1 cellular context compared by ENCODE assay signal in the genomic region with DNA sequence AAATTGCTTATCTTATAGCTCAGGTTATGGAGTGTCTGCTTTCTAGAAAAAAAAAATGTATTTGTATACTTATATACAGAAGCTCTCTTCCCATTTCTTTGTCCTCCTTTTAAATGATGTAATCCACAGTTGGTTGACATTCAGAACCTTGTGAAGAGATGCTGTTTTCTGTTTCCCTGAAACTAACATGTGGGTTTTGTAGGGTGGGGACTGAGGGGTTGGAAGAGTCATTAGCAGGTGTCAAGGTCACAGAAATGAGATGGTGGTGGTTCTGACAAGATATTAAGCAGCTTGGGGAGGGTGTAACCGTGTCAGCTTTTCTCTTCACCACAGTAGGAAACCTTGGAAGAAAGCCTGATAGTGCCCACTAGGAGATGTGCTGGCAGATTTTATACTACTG.
TF ChIP-seq lines count a peak whose summit lies in the region.

No MANE protein-coding gene starts in this region.

TF ChIP-seq in HCT116, 20 proteins besides CTCF, POLR2A, EP300 and RAD21 (continued from another document):
- TF ChIP-seq, protein P1, sequence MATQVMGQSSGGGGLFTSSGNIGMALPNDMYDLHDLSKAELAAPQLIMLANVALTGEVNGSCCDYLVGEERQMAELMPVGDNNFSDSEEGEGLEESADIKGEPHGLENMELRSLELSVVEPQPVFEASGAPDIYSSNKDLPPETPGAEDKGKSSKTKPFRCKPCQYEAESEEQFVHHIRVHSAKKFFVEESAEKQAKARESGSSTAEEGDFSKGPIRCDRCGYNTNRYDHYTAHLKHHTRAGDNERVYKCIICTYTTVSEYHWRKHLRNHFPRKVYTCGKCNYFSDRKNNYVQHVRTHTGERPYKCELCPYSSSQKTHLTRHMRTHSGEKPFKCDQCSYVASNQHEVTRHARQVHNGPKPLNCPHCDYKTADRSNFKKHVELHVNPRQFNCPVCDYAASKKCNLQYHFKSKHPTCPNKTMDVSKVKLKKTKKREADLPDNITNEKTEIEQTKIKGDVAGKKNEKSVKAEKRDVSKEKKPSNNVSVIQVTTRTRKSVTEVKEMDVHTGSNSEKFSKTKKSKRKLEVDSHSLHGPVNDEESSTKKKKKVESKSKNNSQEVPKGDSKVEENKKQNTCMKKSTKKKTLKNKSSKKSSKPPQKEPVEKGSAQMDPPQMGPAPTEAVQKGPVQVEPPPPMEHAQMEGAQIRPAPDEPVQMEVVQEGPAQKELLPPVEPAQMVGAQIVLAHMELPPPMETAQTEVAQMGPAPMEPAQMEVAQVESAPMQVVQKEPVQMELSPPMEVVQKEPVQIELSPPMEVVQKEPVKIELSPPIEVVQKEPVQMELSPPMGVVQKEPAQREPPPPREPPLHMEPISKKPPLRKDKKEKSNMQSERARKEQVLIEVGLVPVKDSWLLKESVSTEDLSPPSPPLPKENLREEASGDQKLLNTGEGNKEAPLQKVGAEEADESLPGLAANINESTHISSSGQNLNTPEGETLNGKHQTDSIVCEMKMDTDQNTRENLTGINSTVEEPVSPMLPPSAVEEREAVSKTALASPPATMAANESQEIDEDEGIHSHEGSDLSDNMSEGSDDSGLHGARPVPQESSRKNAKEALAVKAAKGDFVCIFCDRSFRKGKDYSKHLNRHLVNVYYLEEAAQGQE (IDR thresholded peaks at IDR 0.05; ENCODE audit: low read depth) = no peak
- no peak for TF ChIP-seq YY1 (IDR thresholded peaks at IDR 0.05; ENCODE audit: extremely low read depth, insufficient replicate concordance, low read depth, low read length)
- no peak for TF ChIP-seq EGR1 (IDR thresholded peaks at IDR 0.05; ENCODE audit: low read depth)
- no peak for TF ChIP-seq CEBPB (IDR thresholded peaks at IDR 0.05; ENCODE audit: low read depth)
- TF ChIP-seq CBX3 (IDR thresholded peaks at IDR 0.05; ENCODE audit: low read depth) = no peak
- no peak for TF ChIP-seq ZNF274 (IDR thresholded peaks at IDR 0.05; ENCODE audit: low read depth, low read length)
- TF ChIP-seq POLR2AphosphoS5 (IDR thresholded peaks at IDR 0.05; ENCODE audit: low read depth, low read length) = no peak
- TF ChIP-seq EZH2phosphoT487 (IDR thresholded peaks at IDR 0.05; ENCODE audit: borderline replicate concordance) = no peak
- TF ChIP-seq EZH2 (IDR thresholded peaks at IDR 0.05) = no peak
- no peak for TF ChIP-seq SIN3A (IDR thresholded peaks at IDR 0.05; ENCODE audit: low read depth)
- no peak for TF ChIP-seq JUND (IDR thresholded peaks at IDR 0.05)
- no peak for TF ChIP-seq SP1 (IDR thresholded peaks at IDR 0.05; ENCODE audit: low read depth)
